ENCODE assay signal across 9 cellular contexts in the genomic region with DNA sequence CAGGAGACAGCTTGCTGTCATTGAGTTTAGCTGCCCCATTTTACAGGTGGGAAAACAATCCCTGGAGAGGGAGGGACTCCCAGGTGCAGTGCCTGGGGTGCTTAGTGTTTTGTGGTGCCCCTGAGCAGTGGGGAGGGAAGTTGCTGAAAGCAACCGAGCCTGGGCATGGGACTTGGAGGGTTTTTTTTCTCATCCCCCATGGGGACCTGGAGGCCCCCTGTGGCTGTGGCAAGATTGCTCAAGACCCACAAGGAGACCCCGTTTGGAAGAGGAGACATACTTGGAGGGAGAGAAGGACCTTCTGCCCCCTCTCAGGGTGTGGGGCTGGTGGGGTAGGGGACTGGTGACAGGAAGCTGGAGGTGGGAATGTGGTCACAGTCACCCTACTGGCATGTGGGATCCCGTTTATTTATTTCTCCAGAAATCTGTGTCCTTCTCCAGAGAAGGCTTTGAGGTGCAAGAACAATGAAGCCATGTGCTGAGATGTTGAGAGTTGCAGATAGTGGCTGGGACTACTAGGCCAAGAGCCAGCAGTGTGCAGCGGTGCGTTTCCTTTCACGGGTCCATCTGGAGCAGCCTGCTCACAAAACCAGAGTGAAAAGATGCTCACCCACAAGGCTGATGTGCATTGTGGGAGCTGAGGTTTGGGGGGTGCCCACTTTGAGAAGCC. TPM values are rescaled to one million over a fixed set of nuclear protein-coding genes. Genes with fewer than 3 reads are reported as not detected.
DNase-seq lines count a peak whose midpoint lies in the region; ATAC-seq and TF ChIP-seq lines count a peak whose summit lies in the region.
"Had no signal": no experiment of that assay in that cellular context is flagged by ENCODE, and none has a peak within 500 bp of the region (broad histone marks: within the 10 kb centered on the region; RNA-seq: fewer than 3 reads in every experiment).

No MANE protein-coding gene starts in this region.

- TF ChIP-seq CTCF in chondrocyte (IDR thresholded peaks at IDR 0.05): no peak

- no peak for ATAC-seq in CD4-positive, CD25-positive, alpha-beta regulatory T cell (ENCODE audit: low read depth in 2 of 2)
- peak; percentile 54 for ATAC-seq in GM21447 (IDR thresholded peaks at IDR 0.05; ENCODE audit: unreplicated experiment)
- no peak for ATAC-seq in left ventricle myocardium superior
- ATAC-seq in HG03457 (IDR thresholded peaks at IDR 0.05; ENCODE audit: unreplicated experiment): no peak

- H3K4me3 Mint-ChIP-seq in CD4-positive, CD25-positive, alpha-beta regulatory T cell: peak overlapping the region in 1 of 4 donors; percentile 21
- no peak overlapping the region for H3K4me3 Mint-ChIP-seq in chondrocyte (ENCODE audit: unreplicated experiment)

- peaks cover 0 to 63% (median 19%) of the 10 kb centered on the region in 4 donors for H3K4me1 Mint-ChIP-seq in CD4-positive, CD25-positive, alpha-beta regulatory T cell
- H3K4me1 Mint-ChIP-seq in chondrocyte (ENCODE audit: low read depth): peaks cover 41% of the 10 kb centered on the region

- no peaks in the 10 kb centered on the region for H3K27me3 ChIP-seq in CD4-positive, CD25-positive, alpha-beta regulatory T cell (ENCODE audit: control insufficient read depth, insufficient read depth, low read length)

- no peaks in the 10 kb centered on the region for H3K4me1 ChIP-seq in CD4-positive, CD25-positive, alpha-beta regulatory T cell (ENCODE audit: control insufficient read depth, insufficient read depth, low read length, poor library complexity, severe bottlenecking)

- H3K9me3 Mint-ChIP-seq in CD4-positive, CD25-positive, alpha-beta regulatory T cell: no peaks in the 10 kb centered on the region
- H3K9me3 Mint-ChIP-seq in chondrocyte (ENCODE audit: low read depth): no peaks in the 10 kb centered on the region
- H3K9me3 Mint-ChIP-seq: activated T-helper 2 cell treated with anti-CD3 and anti-CD28 coated beads, Interferon-gamma antibody, Interleukin-2, Interleukin-4, amounts not matched to agents 10 μg/mL and 5 μg/mL and 100 μg/mL, durations not matched to agents 14 hours and 24 hours and 36 hours had no signal

- no peak overlapping the region for H3K4me3 ChIP-seq in CD4-positive, CD25-positive, alpha-beta regulatory T cell (ENCODE audit: low read depth, low read length)

- DNase-seq in CD4-positive, CD25-positive, alpha-beta regulatory T cell: no peak
- peak; percentile 30 for DNase-seq in NCI-H446 treated with DMSO at 0.1 percent for 48 hours (lab: John Stamatoyannopoulos, UW)
- peak; percentile 37 for DNase-seq in left ventricle myocardium superior
- no peak for DNase-seq in effector CD4-positive, alpha-beta T cell
- DNase-seq in NCI-H2227 treated with DMSO at 0.1 percent for 48 hours (lab: John Stamatoyannopoulos, UW): no peak
- DNase-seq in chondrocyte (ENCODE audit: low spot score): no peak

- H3K27me3 Mint-ChIP-seq in CD4-positive, CD25-positive, alpha-beta regulatory T cell: no peaks in the 10 kb centered on the region
- no peaks in the 10 kb centered on the region for H3K27me3 Mint-ChIP-seq in chondrocyte (ENCODE audit: low read depth)

- intact Hi-C loops in left ventricle myocardium superior (cut with micrococcal nuclease): no loop called here

- peak overlapping the region; percentile 37 to 80 (median 66) for H3K27ac Mint-ChIP-seq in CD4-positive, CD25-positive, alpha-beta regulatory T cell
- H3K27ac Mint-ChIP-seq in chondrocyte (ENCODE audit: unreplicated experiment): no peak overlapping the region
- H3K27ac Mint-ChIP-seq: activated T-helper 2 cell treated with anti-CD3 and anti-CD28 coated beads, Interferon-gamma antibody, Interleukin-2, Interleukin-4, amounts not matched to agents 10 μg/mL and 5 μg/mL and 100 μg/mL, durations not matched to agents 14 hours and 24 hours and 36 hours had no signal

- peaks cover 6% of the 10 kb centered on the region for H3K36me3 Mint-ChIP-seq in CD4-positive, CD25-positive, alpha-beta regulatory T cell
- H3K36me3 Mint-ChIP-seq in chondrocyte (ENCODE audit: low read depth): no peaks in the 10 kb centered on the region

- H3K9me3 ChIP-seq in CD4-positive, CD25-positive, alpha-beta regulatory T cell (ENCODE audit: control insufficient read depth in 2 of 2, low read length in 2 of 2): no peaks in the 10 kb centered on the region

- no peak overlapping the region for H3K27ac ChIP-seq in CD4-positive, CD25-positive, alpha-beta regulatory T cell (ENCODE audit: insufficient read depth, low read length, poor library complexity, severe bottlenecking)

- H3K36me3 ChIP-seq in CD4-positive, CD25-positive, alpha-beta regulatory T cell (ENCODE audit: control insufficient read depth, insufficient read depth, low read length): no peaks in the 10 kb centered on the region

RNA-seq across cellular contexts. Expression of gene ZMIZ1, which starts 21.5 kb away (rescaled TPM):
- 34.8 TPM for total RNA-seq in CD4-positive, CD25-positive, alpha-beta regulatory T cell
- 1 to 10 TPM; 1.5 to 2.3 (median 1.9) TPM for polyA plus RNA-seq in CD4-positive, CD25-positive, alpha-beta regulatory T cell
- 49.5 TPM for total RNA-seq in left ventricle myocardium superior
- total RNA-seq in chondrocyte: 46.2 to 74.6 TPM (median 48.7 TPM) in 3 replicates

Comparison
In these comparisons a context has a peak if more than half of its experiments do, and no peak if none do; other contexts are left out.
1. DNase-seq: peak in NCI-H446 treated with DMSO at 0.1 percent for 48 hours (single experiment) and left ventricle myocardium superior (single experiment); none in CD4-positive, CD25-positive, alpha-beta regulatory T cell (0 of 3), effector CD4-positive, alpha-beta T cell (single experiment), NCI-H2227 treated with DMSO at 0.1 percent for 48 hours (single experiment) and chondrocyte (single experiment).